23 cellular contexts compared by ENCODE assay signal in genomic region chr11:68335693-68336092, GRCh38. TPM values are rescaled to one million over a fixed set of nuclear protein-coding genes. Genes with fewer than 3 reads are reported as not detected.
DNase-seq lines count a peak whose midpoint lies in the region; ATAC-seq, FAIRE-seq and TF ChIP-seq lines count a peak whose summit lies in the region.
"Had no signal": no experiment of that assay in that cellular context is flagged by ENCODE, and none has a peak within 500 bp of the region (broad histone marks: within the 10 kb centered on the region; RNA-seq: fewer than 3 reads in every experiment).

No MANE protein-coding gene starts in this region.

- no peak overlapping the region for H4K91ac ChIP-seq in H1 (replicated peaks; ENCODE audit: insufficient read length, low read length)

- no peak for TF ChIP-seq RAD21 in H1 (IDR thresholded peaks at IDR 0.05 in 1 of 2, conservative IDR thresholded peaks at IDR 0.05 in 1 of 2; ENCODE audit: low read depth in 2 of 2, low read length in 2 of 2)

- no peak overlapping the region for H2AFZ ChIP-seq in H1 (ENCODE audit: low read length)

- H3K27ac Mint-ChIP-seq in T-helper 1 cell treated with Interleukin-12 subunit alpha and Interleukin-12 subunit beta and Interleukin-4 antibody, amounts not matched to agents 30 μg/mL and 1 μg/mL, for 36 hours: no peak overlapping the region
- H3K27ac Mint-ChIP-seq: activated CD4-positive, alpha-beta T cell treated with anti-CD3 and anti-CD28 coated beads, Interleukin-2, amount 10 ng/mL, durations not matched to agents 7 days and 5 days; memory B cell; progenitor cell of endocrine pancreas had no signal

- peaks cover 5% of the 10 kb centered on the region for H3K36me3 Mint-ChIP-seq in T-helper 1 cell treated with Interleukin-12 subunit alpha and Interleukin-12 subunit beta and Interleukin-4 antibody, amounts not matched to agents 30 μg/mL and 1 μg/mL, for 36 hours (ENCODE audit: low read depth)
- H3K36me3 Mint-ChIP-seq: memory B cell had no signal

- H3K4me2 ChIP-seq in H1 (ENCODE audit: insufficient read depth in 1 of 2, low read depth in 2 of 2, low read length in 2 of 2): no peak overlapping the region

- no peak overlapping the region for H4K8ac ChIP-seq in H1 (ENCODE audit: extremely low read depth, insufficient read depth, low read length)

- no peak overlapping the region for H3K23ac ChIP-seq in H1 (ENCODE audit: insufficient read length)

- H3K27me3 ChIP-seq in H1 (replicated peaks in 1 of 4; ENCODE audit: control insufficient read depth in 3 of 4, extremely low read depth in 1 of 4, insufficient read depth in 3 of 4, low read length in 3 of 4) (no peaks in the 10 kb centered on the region), sigmoid colon (no peaks in the 10 kb centered on the region)
- H3K27me3 ChIP-seq: cardiac muscle cell, spleen, suprapubic skin, uterus had no signal

- no peaks in the 10 kb centered on the region for H3K27me3 Mint-ChIP-seq in T-helper 1 cell treated with Interleukin-12 subunit alpha and Interleukin-12 subunit beta and Interleukin-4 antibody, amounts not matched to agents 30 μg/mL and 1 μg/mL, for 36 hours (ENCODE audit: low read depth)
- H3K27me3 Mint-ChIP-seq: activated CD4-positive, alpha-beta T cell treated with anti-CD3 and anti-CD28 coated beads, Interleukin-2, amount 10 ng/mL, durations not matched to agents 7 days and 5 days; memory B cell; progenitor cell of endocrine pancreas had no signal

- no peak overlapping the region for H3K27ac ChIP-seq in H1 (ENCODE audit: low read depth, low read length)
- H3K27ac ChIP-seq in sigmoid colon: peak overlapping the region; percentile 70 to 86 (median 78)
- H3K27ac ChIP-seq: cardiac muscle cell, spleen, suprapubic skin, uterus had no signal

- H3K18ac ChIP-seq in H1 (ENCODE audit: extremely low read depth, low read length): no peak overlapping the region

- peak overlapping the region; percentile 31 for H3K4me3 Mint-ChIP-seq in T-helper 1 cell treated with Interleukin-12 subunit alpha and Interleukin-12 subunit beta and Interleukin-4 antibody, amounts not matched to agents 30 μg/mL and 1 μg/mL, for 36 hours
- H3K4me3 Mint-ChIP-seq: activated CD4-positive, alpha-beta T cell treated with anti-CD3 and anti-CD28 coated beads, Interleukin-2, amount 10 ng/mL, durations not matched to agents 7 days and 5 days; memory B cell; neural crest cell had no signal

- H2BK12ac ChIP-seq in H1 (ENCODE audit: low read depth, low read length): no peak overlapping the region

- no peaks in the 10 kb centered on the region for H3K36me3 ChIP-seq in H1 (ENCODE audit: control insufficient read depth in 2 of 4, insufficient read depth in 4 of 4, low read length in 3 of 4)
- no peaks in the 10 kb centered on the region for H3K36me3 ChIP-seq in sigmoid colon
- H3K36me3 ChIP-seq: cardiac muscle cell, spleen, suprapubic skin, uterus had no signal

- H4K5ac ChIP-seq in H1 (ENCODE audit: insufficient read length, low read depth, low read length): no peak overlapping the region

- ATAC-seq in GM19351 (IDR thresholded peaks at IDR 0.05; ENCODE audit: unreplicated experiment): no peak
- no peak for ATAC-seq in HG02970 (IDR thresholded peaks at IDR 0.05; ENCODE audit: low FRiP score, unreplicated experiment)

- FAIRE-seq in H1 (lab: Jason Lieb, UNC): no peak
- FAIRE-seq: kidney had no signal

- H2BK20ac ChIP-seq in H1 (ENCODE audit: low read length): no peak overlapping the region

- no peaks in the 10 kb centered on the region for H3K9me3 Mint-ChIP-seq in T-helper 1 cell treated with Interleukin-12 subunit alpha and Interleukin-12 subunit beta and Interleukin-4 antibody, amounts not matched to agents 30 μg/mL and 1 μg/mL, for 36 hours
- H3K9me3 Mint-ChIP-seq: activated CD4-positive, alpha-beta T cell treated with anti-CD3 and anti-CD28 coated beads, Interleukin-2, amount 10 ng/mL, durations not matched to agents 7 days and 5 days; memory B cell; neural crest cell had no signal

- WGBS in H1 (ENCODE audit: extremely low coverage in 1 of 2, insufficient coverage in 1 of 2, insufficient read length in 1 of 2, insufficient replicate concordance in 2 of 2, low coverage in 1 of 2, low lambda C conversion rate in 2 of 2, missing lambda C conversion rate in 1 of 2), 2 experiments: 90% methylated on average over 8 of the region's 8 CpGs; no CpG with 5 or more reads in 1 of the 2 experiments
- WGBS in sigmoid colon, 2 donors: 73 to 87% methylated on average over 8 of the region's 8 CpGs

- no peak for TF ChIP-seq CTCF in H1 (IDR thresholded peaks at IDR 0.05; ENCODE audit: control extremely low read depth in 1 of 3, insufficient read depth in 1 of 3, low read depth in 1 of 3, low read length in 3 of 3)
- TF ChIP-seq CTCF in sigmoid colon (IDR thresholded peaks at IDR 0.05): no peak

- H2BK15ac ChIP-seq in H1 (ENCODE audit: low read length): no peak overlapping the region

- no peak overlapping the region for H2AK5ac ChIP-seq in H1 (ENCODE audit: low read depth, low read length)

- H3K79me1 ChIP-seq in H1 (ENCODE audit: low read depth, low read length): peaks cover 14% of the 10 kb centered on the region

- intact Hi-C loops in sigmoid colon (cut with DNase I): no loop called here

- H3K23me2 ChIP-seq in H1 (ENCODE audit: low read depth, low read length): no peaks in the 10 kb centered on the region

- no peak overlapping the region for H3K9ac ChIP-seq in H1 (replicated peaks in 1 of 4; ENCODE audit: extremely low read depth in 1 of 4, low read depth in 3 of 4, low read length in 3 of 4)

- no peak overlapping the region for H3K4me3 ChIP-seq in H1 (ENCODE audit: extremely low read depth in 1 of 4, insufficient read depth in 2 of 4, low read depth in 3 of 4, low read length in 4 of 4)
- no peak overlapping the region for H3K4me3 ChIP-seq in sigmoid colon
- H3K4me3 ChIP-seq: cardiac muscle cell, spleen, suprapubic skin, uterus had no signal

- no peak overlapping the region for H3K56ac ChIP-seq in H1 (replicated peaks; ENCODE audit: insufficient read length, low read depth, low read length)

- peaks cover 4 to 52% of the 10 kb centered on the region in 2 experiments; a peak in 3 of 4 replicates for H3K79me2 ChIP-seq in H1 (ENCODE audit: control insufficient read depth in 1 of 2, insufficient read depth in 2 of 2, low read length in 2 of 2)

- peaks cover 6 to 19% (median 13%) of the 10 kb centered on the region in 4 experiments for H3K4me1 ChIP-seq in H1 (replicated peaks in 1 of 4; ENCODE audit: control insufficient read depth in 3 of 4, insufficient read depth in 4 of 4, low read length in 3 of 4)
- H3K4me1 ChIP-seq in sigmoid colon: peaks cover 0 to 94% (median 67%) of the 10 kb centered on the region in 4 donors

- TF ChIP-seq EP300 in H1 (IDR thresholded peaks at IDR 0.05; ENCODE audit: borderline replicate concordance in 1 of 2, low read depth in 2 of 2, low read length in 2 of 2) (no peak), sigmoid colon (IDR thresholded peaks at IDR 0.05) (peak in 2 of 4 donors; percentile 35 to 65)

- H3K4ac ChIP-seq in H1 (replicated peaks; ENCODE audit: insufficient read length, low read depth, low read length): no peak overlapping the region

- no peak overlapping the region for H2BK120ac ChIP-seq in H1 (replicated peaks; ENCODE audit: low read depth, low read length)

- H3K14ac ChIP-seq in H1 (ENCODE audit: insufficient read length): no peak overlapping the region

- CTCF ChIA-PET in H1 (lab: Charles Lee; ENCODE audit: partially characterized antibody): interaction anchor here (0.6 to 4.7 kb wide), 3 partner anchors 8 to 47 kb away, joined by 3 to 26 read pairs (median 6); no protein-coding TSS in a partner anchor

- peak overlapping the region; percentile 9; the same call in 1 of the 2 replicates for H2BK5ac ChIP-seq in H1 (ENCODE audit: low read depth, low read length)

- POLR2A ChIA-PET in H1 (lab: Charles Lee; ENCODE audit: partially characterized antibody): interaction anchor here (0.6 to 1.4 kb wide), 2 partner anchors 10 to 53 kb away, joined by 3 to 4 read pairs; no protein-coding TSS in a partner anchor

- no peak for TF ChIP-seq POLR2A in H1 (IDR thresholded peaks at IDR 0.05; ENCODE audit: control extremely low read depth in 1 of 2, low read depth in 2 of 2, low read length in 2 of 2)
- no peak for TF ChIP-seq POLR2A in sigmoid colon (IDR thresholded peaks at IDR 0.05)

- no peaks in the 10 kb centered on the region for H4K20me1 ChIP-seq in H1 (replicated peaks in 1 of 2; ENCODE audit: control insufficient read depth in 1 of 2, insufficient read depth in 2 of 2, low read length in 2 of 2)

- H3K9me3 ChIP-seq in H1 (ENCODE audit: insufficient read depth in 2 of 2, low read depth in 1 of 2, low read length in 1 of 2) (no peaks in the 10 kb centered on the region), sigmoid colon (no peaks in the 10 kb centered on the region)
- H3K9me3 ChIP-seq: spleen, suprapubic skin, uterus had no signal

- peaks cover 64% of the 10 kb centered on the region for H3K4me1 Mint-ChIP-seq in T-helper 1 cell treated with Interleukin-12 subunit alpha and Interleukin-12 subunit beta and Interleukin-4 antibody, amounts not matched to agents 30 μg/mL and 1 μg/mL, for 36 hours (ENCODE audit: low read depth)

- DNase-seq in T-helper 1 cell (no peak), H1 (ENCODE audit: low read depth in 1 of 2, low spot score in 2 of 2) (no peak), inferior parietal cortex (ENCODE audit: extremely low spot score) (peak; percentile 49), sigmoid colon (no peak), D341Med (ENCODE audit: low spot score) (no peak)
- DNase-seq: activated CD4-positive, alpha-beta T cell treated with anti-CD3 and anti-CD28 coated beads, Interleukin-2, amount 10 ng/mL, durations not matched to agents 7 days and 5 days; activated gamma-delta T cell treated with Interleukin-2 at 50 U/mL for 16 hours; activated T-cell treated with anti-CD3 and anti-CD28 coated beads for 4 hours; foreskin fibroblast; kidney; NCI-H146; NCI-H524 treated with DMSO at 0.1 percent for 48 hours; spleen; stimulated activated CD4-positive, alpha-beta T cell treated with anti-CD3 and anti-CD28 coated beads, Interleukin-4, amount 100 ng/mL, for 24 hours; uterus had no signal

TF ChIP-seq in H1, 55 proteins besides CTCF, POLR2A, EP300 and RAD21 (continues in another document):
- TF ChIP-seq JUN (IDR thresholded peaks at IDR 0.05; ENCODE audit: low read depth, low read length) (no peak), TCF12 (IDR thresholded peaks at IDR 0.05; ENCODE audit: low read depth, low read length) (no peak), GABPA (IDR thresholded peaks at IDR 0.05; ENCODE audit: borderline replicate concordance, insufficient read depth, low read length) (no peak)

RNA-seq across cellular contexts. Expression of gene LRP5, which starts 23.3 kb away (rescaled TPM):
- 35.4 and 38.9 TPM in 2 replicates for total RNA-seq in H1 (2021; fragmentation: NEBNext Ultra II Directional; extraction: Animal tissue kit (Norgen Biotek cat#: 25700))
- polyA plus RNA-seq in H1 (2011; rRNA removed) (19.0 and 31.5 TPM in 2 replicates), sigmoid colon (10 to 100 TPM; 18.0 to 63.1 (median 20.4) TPM)
- 13.8 TPM for polyA plus RNA-seq in H1 (2011; cell fraction: cytosol; rRNA removed)
- polyA plus RNA-seq in H1 (2011; cell fraction: nucleus; rRNA removed): 38.9 TPM
- 17.8 to 35.8 TPM (median 32.9 TPM) in 4 replicates for polyA plus RNA-seq in H1 (2012, experiment 1 of 2)
- polyA plus RNA-seq in H1 (2012, experiment 2 of 2): 29.9 TPM
- polyA plus RNA-seq in H1 (2013, experiment 1 of 2): 62.7 TPM
- polyA plus RNA-seq in H1 (2013, experiment 2 of 2): 63.2 TPM
- 22.5 and 24.7 TPM in 2 replicates for polyA minus RNA-seq in H1 (2011; rRNA and poly(A)+ RNA removed)
- polyA minus RNA-seq in H1 (2011; cell fraction: cytosol; rRNA and poly(A)+ RNA removed): 27.4 TPM
- polyA minus RNA-seq in H1 (2011; cell fraction: nucleus; rRNA and poly(A)+ RNA removed): 23.6 TPM
- total RNA-seq in sigmoid colon: 10 to 100 TPM; 18.3 to 43.8 (median 29.2) TPM
